In the genomic region with DNA sequence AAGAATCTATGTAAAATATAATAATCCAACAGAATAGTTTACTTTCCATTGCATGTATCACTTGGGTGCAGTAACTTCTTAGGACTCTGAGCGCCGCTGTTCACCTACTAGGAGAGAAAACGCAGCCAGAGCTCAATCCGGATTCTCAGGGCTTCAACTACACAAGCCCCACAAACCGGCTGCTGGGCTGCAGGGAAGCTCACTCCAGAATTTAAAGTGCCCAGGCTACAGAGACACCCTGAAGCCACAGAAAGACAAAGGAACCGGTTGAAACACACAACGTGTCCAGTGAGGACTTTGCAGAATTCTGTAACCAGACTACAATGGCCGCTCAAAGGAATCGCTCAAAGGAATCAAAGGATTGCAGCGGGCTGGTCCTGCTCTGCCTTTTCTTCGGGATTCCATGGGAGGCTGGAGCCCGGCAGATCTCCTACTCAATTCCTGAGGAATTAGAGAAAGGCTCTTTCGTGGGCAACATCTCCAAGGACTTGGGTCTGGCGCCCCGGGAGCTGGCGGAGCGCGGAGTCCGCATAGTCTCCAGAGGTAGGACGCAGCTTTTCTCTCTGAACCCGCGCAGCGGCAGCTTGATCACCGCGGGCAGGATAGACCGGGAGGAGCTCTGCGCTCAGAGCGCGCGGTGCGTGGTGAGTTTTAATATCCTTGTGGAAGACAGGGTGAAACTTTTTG, we compare ENCODE assay signal across 8 cellular contexts.
DNase-seq lines count a peak whose midpoint lies in the region; ATAC-seq and TF ChIP-seq lines count a peak whose summit lies in the region.

A gene (plus strand): TSS at position 135 of the 687 bp plus-strand sequence. CDS start 189 bp downstream, at position 324.

- DNase-seq in HuH-7.5 (ENCODE audit: low spot score), result peak; percentile 91
- DNase-seq in UCSD-AML1 (lab: John Stamatoyannopoulos, UW; ENCODE audit: unreplicated experiment), result peak; percentile 23
- peak; percentile 83 for DNase-seq in choroid plexus epithelial cell (ENCODE audit: low read depth)
- peak; percentile 66 for DNase-seq in left kidney (ENCODE audit: low read depth, low spot score)
- DNase-seq in stimulated activated CD4-positive, alpha-beta T cell treated with anti-CD3 and anti-CD28 coated beads, TNF-alpha, amount 100 ng/mL, for 1 hour (ENCODE audit: low read depth in 3 of 3, low spot score in 1 of 3), result peak in 2 of 3 donors; percentile 13 to 37
- no peak for DNase-seq in DMS114 treated with DMSO at 0.1 percent for 48 hours (lab: John Stamatoyannopoulos, UW; ENCODE audit: unreplicated experiment)

- peak; percentile 83 for ATAC-seq in GM21576 (IDR thresholded peaks at IDR 0.05; ENCODE audit: unreplicated experiment)

- peak; percentile 75 for TF ChIP-seq CTCF in choroid plexus epithelial cell (conservative IDR thresholded peaks at IDR 0.05; ENCODE audit: low read depth, low read length)

- no peaks in the 10 kb centered on the region for H3K9me3 ChIP-seq in ES-I3 (ENCODE audit: control insufficient read depth, insufficient read depth, low read length)

- no peaks in the 10 kb centered on the region for H3K36me3 ChIP-seq in ES-I3 (ENCODE audit: insufficient read depth, low read length)

- H3K4me3 ChIP-seq in choroid plexus epithelial cell (ENCODE audit: low read depth, low read length), result peak within 1 kb of the TSS; percentile 57

- H3K4me1 ChIP-seq in ES-I3 (ENCODE audit: insufficient read depth, low read length), result no peaks in the 10 kb centered on the region

- peak within 1 kb of the TSS; percentile 24; the same call in 1 of the 2 replicates for H3K9ac ChIP-seq in ES-I3 (ENCODE audit: low read depth, low read length)
